Comparison of ENCODE assay signal across 24 cellular contexts in genomic region chr1:203898458-203899244, GRCh38. TPM values are rescaled to one million over a fixed set of nuclear protein-coding genes. Genes with fewer than 3 reads are reported as not detected.
DNase-seq lines count a peak whose midpoint lies in the region; ATAC-seq and FAIRE-seq lines count a peak whose summit lies in the region.
"Had no signal": no experiment of that assay in that cellular context is flagged by ENCODE, and none has a peak within 500 bp of the region (broad histone marks: within the 10 kb centered on the region; RNA-seq: fewer than 3 reads in every experiment).

No MANE protein-coding gene starts in this region.

- H2AK5ac ChIP-seq in trophoblast cell (ENCODE audit: low read length) = no peak overlapping the region

- no peaks in the 10 kb centered on the region for H3K4me1 ChIP-seq in trophoblast cell (ENCODE audit: control insufficient read depth in 1 of 2, insufficient read depth in 2 of 2, low read length in 2 of 2)

- no peak overlapping the region for H2AFZ ChIP-seq in trophoblast cell (ENCODE audit: insufficient read depth, low read length, poor library complexity)
- H2AFZ ChIP-seq: GM23338 had no signal

- no peak overlapping the region for H3K27ac ChIP-seq in trophoblast cell (ENCODE audit: low read depth, low read length)

- H3K36me3 ChIP-seq in trophoblast cell (ENCODE audit: control insufficient read depth in 1 of 2, insufficient read depth in 2 of 2, low read length in 2 of 2) = no peaks in the 10 kb centered on the region

- no peak overlapping the region for H3K14ac ChIP-seq in trophoblast cell (ENCODE audit: low read length)

- no peak overlapping the region for H3K23ac ChIP-seq in trophoblast cell (ENCODE audit: low read length)

- no peaks in the 10 kb centered on the region for H3K79me2 ChIP-seq in trophoblast cell (ENCODE audit: control insufficient read depth, insufficient read depth, low read length, poor library complexity)

- H3K9me3 ChIP-seq in trophoblast cell (ENCODE audit: insufficient read depth, low read depth, low read length) = peaks cover 2% of the 10 kb centered on the region

- FAIRE-seq in TTC549 (lab: Jason Lieb, UNC) = peak; percentile 51
- FAIRE-seq: GM18507 had no signal

- no peak overlapping the region for H4K8ac ChIP-seq in trophoblast cell (ENCODE audit: low read depth, low read length)

- no CpG with 5 or more reads among the region's 10 CpGs for WGBS in trophoblast cell (ENCODE audit: extremely low coverage, insufficient coverage, insufficient read length)

- no peak overlapping the region for H3K18ac ChIP-seq in trophoblast cell (ENCODE audit: low read length)

- H3K4me3 ChIP-seq in trophoblast cell (ENCODE audit: low read depth, low read length) = no peak overlapping the region
- H3K4me3 ChIP-seq: GM23338 had no signal

- no peak overlapping the region for H4K91ac ChIP-seq in trophoblast cell (ENCODE audit: low read depth, low read length)

- H2BK120ac ChIP-seq in trophoblast cell (ENCODE audit: insufficient read depth, low read length, poor library complexity) = no peak overlapping the region

- H4K12ac ChIP-seq in trophoblast cell (ENCODE audit: low read depth, low read length) = no peak overlapping the region

- ATAC-seq in left lobe of liver (peak; percentile 33), HG02588 (IDR thresholded peaks at IDR 0.05; ENCODE audit: unreplicated experiment) (no peak), HG02798 (IDR thresholded peaks at IDR 0.05; ENCODE audit: poor library complexity, unreplicated experiment) (no peak)
- ATAC-seq: CD8-positive, alpha-beta T cell; GM23338; HCT116; Panc1 had no signal

- H3K4ac ChIP-seq in trophoblast cell (ENCODE audit: low read depth, low read length) = no peak overlapping the region

- no peak overlapping the region for H3K9ac ChIP-seq in trophoblast cell (ENCODE audit: low read length)

- DNase-seq in dermis microvascular lymphatic vessel endothelial cell (ENCODE audit: low read depth in 2 of 2) = peak; percentile 59 to 86
- DNase-seq in left lobe of liver (ENCODE audit: low spot score) = no peak
- no peak for DNase-seq in trophoblast cell
- no peak for DNase-seq in HCEC 1CT
- no peak for DNase-seq in GOT3 (lab: John Stamatoyannopoulos, UW)
- DNase-seq: C1 segment of cervical spinal cord; Calu3; CD8-positive, alpha-beta T cell; GDM1; NCI-H1092; NCI-H1436; NCI-H187 treated with DMSO at 0.1 percent for 48 hours; NCI-H2107; NCI-H446 treated with DMSO at 0.1 percent for 48 hours; NCI-H69; NK-92 treated with Interleukin-12 subunit alpha and Interleukin-12 subunit beta, amount 100 ng/mL, for 24 hours; SIG-M5 had no signal

- H3K4me2 ChIP-seq in trophoblast cell (ENCODE audit: low read length) = no peak overlapping the region
- H3K4me2 ChIP-seq: GM23338 had no signal

- H2BK12ac ChIP-seq in trophoblast cell (ENCODE audit: low read length) = peak overlapping the region; percentile 40

- no peaks in the 10 kb centered on the region for H3K79me1 ChIP-seq in trophoblast cell (ENCODE audit: low read length)

- H2BK5ac ChIP-seq in trophoblast cell (ENCODE audit: low read depth, low read length, poor library complexity) = no peak overlapping the region

- H3K27me3 ChIP-seq in trophoblast cell (ENCODE audit: insufficient read depth, low read length) = no peaks in the 10 kb centered on the region

RNA-seq across cellular contexts. Expression of gene SNRPE, which starts 37.3 kb away (rescaled TPM):
- total RNA-seq in dermis microvascular lymphatic vessel endothelial cell (55.8 and 70.0 TPM in 2 replicates), left lobe of liver (27.7 TPM)
- 274 and 275 TPM in 2 replicates for polyA plus RNA-seq in trophoblast cell (2013)

Comparison
In these comparisons a context has a peak if more than half of its experiments do, and no peak if none do; other contexts are left out.
1. DNase-seq: peak in dermis microvascular lymphatic vessel endothelial cell (2 of 2); none in left lobe of liver (single experiment), trophoblast cell (0 of 2), HCEC 1CT (single experiment) and GOT3 (single experiment).